Comparison of ENCODE assay signal across 8 cellular contexts in the genomic region with DNA sequence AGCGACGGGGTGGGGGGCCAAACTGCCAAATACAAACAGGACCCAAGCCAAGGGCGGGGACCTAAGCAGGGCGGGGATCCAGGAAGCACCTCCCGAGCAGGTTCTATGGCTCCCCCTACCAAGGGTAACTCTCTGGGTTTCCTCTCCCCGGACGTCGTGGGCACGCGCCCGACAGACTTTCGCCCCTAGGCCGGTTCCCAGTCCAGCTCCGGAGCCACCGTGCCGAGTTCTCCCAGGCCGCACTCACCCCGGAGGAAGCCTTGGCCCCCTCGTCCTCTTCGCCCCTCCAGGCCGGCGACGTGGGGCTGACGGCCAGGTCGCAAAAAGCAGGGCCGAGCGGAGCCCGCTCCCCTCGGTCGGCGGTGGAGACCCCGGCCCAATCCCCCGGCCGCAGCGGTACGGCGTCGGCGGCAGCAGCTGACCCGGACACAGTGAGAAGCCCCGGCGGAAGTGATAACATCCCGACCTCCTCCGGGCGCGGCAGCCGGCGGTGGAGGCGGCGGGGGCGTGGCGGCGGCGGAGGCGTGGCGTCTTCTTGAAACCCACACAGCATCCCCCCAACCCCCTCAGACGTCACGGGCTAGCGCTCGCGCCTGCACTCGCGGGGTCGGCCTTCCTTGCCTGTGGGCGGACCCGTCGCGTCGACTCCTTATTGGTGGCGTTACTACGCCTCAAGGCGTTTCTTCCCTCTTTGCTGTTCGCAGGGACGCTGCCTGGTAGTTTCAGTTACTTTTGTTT.
DNase-seq lines count a peak whose midpoint lies in the region; ATAC-seq lines count a peak whose summit lies in the region.

Gene BNIP2, minus strand, starts transcription at position 433 of the 738 bp plus-strand sequence. CDS start 6,863 bp downstream, outside the sequence.

- DNase-seq in AG08396 (ENCODE audit: low spot score): peak; percentile 97
- peak; percentile 89 for DNase-seq in NCI-H446 treated with DMSO at 0.1 percent for 48 hours (lab: John Stamatoyannopoulos, UW)
- peak; percentile 97 for DNase-seq in cerebellar cortex (ENCODE audit: low spot score)
- DNase-seq in islet precursor cell: peak; percentile 100
- peak; percentile 89 to 98 (median 96) for DNase-seq in stimulated activated CD4-positive, alpha-beta T cell treated with anti-CD3 and anti-CD28 coated beads, Interleukin-12 subunit alpha, Interleukin-12 subunit beta, amount 100 ng/mL, for 48 hours (ENCODE audit: low read depth in 2 of 3, low spot score in 1 of 3)

- peak; percentile 88 for ATAC-seq in GM19023 (IDR thresholded peaks at IDR 0.05; ENCODE audit: unreplicated experiment)
- ATAC-seq in HG03280 (IDR thresholded peaks at IDR 0.05; ENCODE audit: unreplicated experiment): peak; percentile 82
- ATAC-seq in activated CD4-positive, CD25-positive, alpha-beta regulatory T cell treated with anti-CD3 and anti-CD28 coated beads, Interleukin-2, amount 50 U/mL, for 24 hours: peak; percentile 92 to 93

Comparison
In these comparisons a context has a peak if more than half of its experiments do, and no peak if none do; other contexts are left out.
1. Peak in every context shown above with its lines: DNase-seq and ATAC-seq.